In genomic region chr6:88872962-88873361, GRCh38 we compare ENCODE assay signal across 1 cellular context.
TF ChIP-seq lines count a peak whose summit lies in the region.

No MANE protein-coding gene starts in this region.

TF ChIP-seq in HepG2, 621 proteins besides CTCF, POLR2A, EP300 and RAD21 (continued from another document):
- TF ChIP-seq ZNF512B (CRISPR knock-in tag; IDR thresholded peaks at IDR 0.05; ENCODE audit: borderline replicate concordance): no peak
- no peak for TF ChIP-seq ZNF138 (CRISPR knock-in tag; IDR thresholded peaks at IDR 0.05; ENCODE audit: low read depth)
- TF ChIP-seq ZNF337 (CRISPR knock-in tag; IDR thresholded peaks at IDR 0.05; ENCODE audit: borderline replicate concordance, low read depth): no peak
- no peak for TF ChIP-seq ZNF788 (CRISPR knock-in tag; IDR thresholded peaks at IDR 0.05; ENCODE audit: borderline replicate concordance)
- TF ChIP-seq PCBP1 (IDR thresholded peaks at IDR 0.05; ENCODE audit: borderline replicate concordance, low read depth, low read length): no peak
- TF ChIP-seq KLF15 (CRISPR knock-in tag; IDR thresholded peaks at IDR 0.05; ENCODE audit: borderline replicate concordance): no peak
- no peak for TF ChIP-seq ZNF607 (CRISPR knock-in tag; IDR thresholded peaks at IDR 0.05; ENCODE audit: borderline replicate concordance)
- TF ChIP-seq ZNF792 (CRISPR knock-in tag; IDR thresholded peaks at IDR 0.05): no peak
- TF ChIP-seq GFI1 (CRISPR knock-in tag; IDR thresholded peaks at IDR 0.05; ENCODE audit: borderline replicate concordance): no peak
- TF ChIP-seq ELF1 (CRISPR knock-in tag; IDR thresholded peaks at IDR 0.05): no peak
- no peak for TF ChIP-seq EZH2 (conservative IDR thresholded peaks at IDR 0.05; ENCODE audit: low read depth, low read length)
